ENCODE assay signal across 24 cellular contexts in the genomic region with DNA sequence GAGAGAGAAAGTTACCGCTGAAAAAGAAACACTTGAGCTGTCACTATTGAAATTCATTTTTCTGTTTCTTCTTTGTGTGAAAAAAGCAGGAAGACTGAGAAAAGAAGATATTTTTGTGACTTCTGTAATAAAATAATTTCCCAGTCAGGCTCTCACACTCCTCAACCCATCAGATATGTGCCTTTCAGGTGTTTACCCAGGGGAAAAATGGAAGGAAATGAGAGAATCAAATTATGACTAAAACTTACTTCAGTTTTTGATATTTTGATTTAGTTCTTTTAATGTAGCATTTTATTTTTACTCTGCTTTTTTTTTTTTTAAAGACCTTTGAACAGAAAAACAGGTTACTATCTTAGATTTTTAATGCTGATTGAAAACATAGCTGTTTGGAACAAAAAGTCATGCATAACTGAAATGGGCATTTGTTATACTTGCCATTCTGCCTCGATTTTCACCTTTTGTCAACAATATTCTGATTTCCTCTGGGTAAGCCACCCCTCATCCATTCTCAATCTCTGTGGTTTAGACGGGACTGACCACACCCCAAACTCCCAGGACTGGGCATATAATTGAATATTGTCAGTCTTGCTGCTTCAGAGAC.
"Had no signal": no experiment of that assay in that cellular context is flagged by ENCODE, and none has a peak within 500 bp of the region (broad histone marks: within the 10 kb centered on the region; RNA-seq: fewer than 3 reads in every experiment).

No MANE protein-coding gene starts in this region.

- H3K27me3 ChIP-seq: dorsolateral prefrontal cortex, gastroesophageal sphincter, hepatocyte, neutrophil, right lobe of liver, testis had no signal

- FAIRE-seq: bronchial epithelial cell, colon, kidney, urothelium cell line had no signal

- H3K27ac ChIP-seq: dorsolateral prefrontal cortex, gastroesophageal sphincter, hepatocyte, neutrophil, right lobe of liver, testis had no signal

- H3K4me1 ChIP-seq: gastroesophageal sphincter, right lobe of liver had no signal

- H2AFZ ChIP-seq: hepatocyte had no signal

- H3K9me3 ChIP-seq: gastroesophageal sphincter, neutrophil, right lobe of liver, testis had no signal

- H3K4me3 ChIP-seq: dorsolateral prefrontal cortex, gastroesophageal sphincter, hepatocyte, right lobe of liver, testis had no signal

- H3K36me3 Mint-ChIP-seq: activated naive CD4-positive, alpha-beta T cell treated with anti-CD3 and anti-CD28 coated beads, Interleukin-2, amount 50 U/mL, for 72 hours had no signal

- H3K9me3 Mint-ChIP-seq: activated B cell treated with CpG ODN at 0.5 μM for 24 hours; activated CD8-positive, alpha-beta T cell treated with anti-CD3 and anti-CD28 coated beads for 36 hours; activated naive CD4-positive, alpha-beta T cell treated with anti-CD3 and anti-CD28 coated beads, Interleukin-2, amount 50 U/mL, for 72 hours; activated T-helper 2 cell treated with anti-CD3 and anti-CD28 coated beads, Interferon-gamma antibody, Interleukin-2, Interleukin-4, amounts not matched to agents 10 μg/mL and 5 μg/mL and 100 μg/mL, durations not matched to agents 14 hours and 24 hours and 36 hours; central memory CD8-positive, alpha-beta T cell; nephron had no signal

- H3K4me2 ChIP-seq: hepatocyte had no signal

- ATAC-seq: activated CD8-positive, alpha-beta memory T cell treated with anti-CD3 and anti-CD28 coated beads, Interleukin-2, amount 10 ng/mL, durations not matched to agents 7 days and 5 days; activated CD8-positive, alpha-beta T cell treated with anti-CD3 and anti-CD28 coated beads for 36 hours; activated naive CD4-positive, alpha-beta T cell treated with anti-CD3 and anti-CD28 coated beads, Interleukin-2, amount 50 U/mL, for 72 hours; gastroesophageal sphincter; right lobe of liver; stimulated activated naive CD8-positive, alpha-beta T cell treated with anti-CD3 and anti-CD28 coated beads, Interleukin-15, Interleukin-2, amounts not matched to agents 100 U/mL and 50 U/mL, for 24 hours had no signal

- DNase-seq: activated B cell treated with CpG ODN at 0.5 μM for 24 hours; activated CD4-positive, alpha-beta T cell treated with anti-CD3 and anti-CD28 coated beads, Interleukin-2, amount 50 U/mL, for 1 hour; activated CD8-positive, alpha-beta memory T cell treated with anti-CD3 and anti-CD28 coated beads, Interleukin-2, amount 10 ng/mL, durations not matched to agents 7 days and 5 days; activated CD8-positive, alpha-beta T cell treated with anti-CD3 and anti-CD28 coated beads for 36 hours; activated T-cell treated with anti-CD3 and anti-CD28 coated beads, Interleukin-2, amount 50 U/mL, for 48 hours; dorsolateral prefrontal cortex; effector memory CD4-positive, alpha-beta T cell; erythroblast; kidney; right lobe of liver; stimulated activated CD4-positive, alpha-beta T cell treated with anti-CD3 and anti-CD28 coated beads, Interleukin-4, amount 100 ng/mL, for 1 hour; stimulated activated naive CD8-positive, alpha-beta T cell treated with anti-CD3 and anti-CD28 coated beads, Interleukin-15, Interleukin-2, amounts not matched to agents 100 U/mL and 50 U/mL, for 24 hours; testis; trophoblast cell had no signal

- H3K27me3 Mint-ChIP-seq: activated B cell treated with CpG ODN at 0.5 μM for 24 hours; central memory CD8-positive, alpha-beta T cell had no signal

- H3K4me3 Mint-ChIP-seq: activated B cell treated with CpG ODN at 0.5 μM for 24 hours; activated CD8-positive, alpha-beta memory T cell treated with anti-CD3 and anti-CD28 coated beads, Interleukin-2, amount 10 ng/mL, durations not matched to agents 7 days and 5 days; activated CD8-positive, alpha-beta T cell treated with anti-CD3 and anti-CD28 coated beads for 36 hours; central memory CD8-positive, alpha-beta T cell; nephron had no signal

- H3K27ac Mint-ChIP-seq: activated B cell treated with CpG ODN at 0.5 μM for 24 hours; activated CD8-positive, alpha-beta memory T cell treated with anti-CD3 and anti-CD28 coated beads, Interleukin-2, amount 10 ng/mL, durations not matched to agents 7 days and 5 days; activated CD8-positive, alpha-beta T cell treated with anti-CD3 and anti-CD28 coated beads for 36 hours; activated naive CD4-positive, alpha-beta T cell treated with anti-CD3 and anti-CD28 coated beads, Interleukin-2, amount 50 U/mL, for 72 hours; activated T-helper 2 cell treated with anti-CD3 and anti-CD28 coated beads, Interferon-gamma antibody, Interleukin-2, Interleukin-4, amounts not matched to agents 10 μg/mL and 5 μg/mL and 100 μg/mL, durations not matched to agents 14 hours and 24 hours and 36 hours had no signal

- H3K79me2 ChIP-seq: hepatocyte had no signal

- H3K36me3 ChIP-seq: gastroesophageal sphincter, neutrophil, right lobe of liver had no signal
